37 cellular contexts compared by ENCODE assay signal in the genomic region with DNA sequence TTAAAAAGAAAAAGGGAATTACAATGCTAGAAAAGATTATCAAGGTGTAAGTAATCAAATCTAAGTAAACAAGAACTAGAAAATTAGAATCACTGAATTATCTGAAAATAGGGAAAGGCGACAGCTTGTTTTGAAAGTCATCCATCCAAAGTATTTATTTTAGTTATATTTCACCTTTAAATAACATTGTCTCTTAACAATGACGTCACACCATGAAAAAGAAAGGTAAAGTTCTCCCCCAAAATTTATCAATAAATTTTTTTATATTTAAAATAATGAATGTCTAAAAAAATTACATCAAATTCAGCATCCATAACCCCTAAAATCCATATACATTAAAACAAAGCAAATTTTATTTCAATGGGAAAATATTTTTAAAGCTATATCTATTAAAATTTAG.
"Had no signal": no experiment of that assay in that cellular context is flagged by ENCODE, and none has a peak within 500 bp of the region (broad histone marks: within the 10 kb centered on the region; RNA-seq: fewer than 3 reads in every experiment).

No MANE protein-coding gene starts in this region.

- H3K27ac Mint-ChIP-seq: activated B cell treated with CpG ODN at 0.5 μM for 24 hours; activated CD4-positive, alpha-beta memory T cell treated with anti-CD3 and anti-CD28 coated beads for 36 hours; activated CD4-positive, alpha-beta T cell treated with anti-CD3 and anti-CD28 coated beads, Interleukin-2, amount 10 ng/mL, durations not matched to agents 24 days and 14 days; activated CD8-positive, alpha-beta T cell treated with anti-CD3 and anti-CD28 coated beads for 36 hours; activated naive CD4-positive, alpha-beta T cell treated with anti-CD3 and anti-CD28 coated beads, Interleukin-2, amount 10 ng/mL, durations not matched to agents 7 days and 5 days; activated naive CD4-positive, alpha-beta T cell treated with anti-CD3 and anti-CD28 coated beads, Interleukin-2, amount 50 U/mL, for 24 hours; activated naive CD8-positive, alpha-beta T cell; activated naive CD8-positive, alpha-beta T cell treated with anti-CD3 and anti-CD28 coated beads, Interleukin-2, amount 10 ng/mL, durations not matched to agents 7 days and 5 days; activated naive CD8-positive, alpha-beta T cell treated with anti-CD3 and anti-CD28 coated beads, Interleukin-2, amount 50 U/mL, for 24 hours; activated T-helper 2 cell treated with anti-CD3 and anti-CD28 coated beads, Interferon-gamma antibody, Interleukin-2, Interleukin-4, amounts not matched to agents 10 μg/mL and 5 μg/mL and 100 μg/mL, durations not matched to agents 14 hours and 24 hours and 36 hours; brain; T-helper 1 cell treated with Interleukin-12 subunit alpha and Interleukin-12 subunit beta and Interleukin-4 antibody, amounts not matched to agents 30 μg/mL and 1 μg/mL, for 36 hours; T-helper 2 cell treated with Interferon-gamma antibody and Interleukin-4, amounts not matched to agents 5 μg/mL and 100 μg/mL, for 36 hours had no signal

- H3K36me3 Mint-ChIP-seq: activated CD4-positive, alpha-beta memory T cell treated with anti-CD3 and anti-CD28 coated beads for 36 hours; activated naive CD4-positive, alpha-beta T cell treated with anti-CD3 and anti-CD28 coated beads, Interleukin-2, amount 10 ng/mL, durations not matched to agents 7 days and 5 days; activated naive CD4-positive, alpha-beta T cell treated with anti-CD3 and anti-CD28 coated beads, Interleukin-2, amount 50 U/mL, for 24 hours; activated naive CD8-positive, alpha-beta T cell; activated naive CD8-positive, alpha-beta T cell treated with anti-CD3 and anti-CD28 coated beads, Interleukin-2, amount 10 ng/mL, durations not matched to agents 7 days and 5 days; brain had no signal

- DNase-seq: activated B cell treated with CpG ODN at 0.5 μM for 24 hours; activated CD4-positive, alpha-beta memory T cell treated with anti-CD3 and anti-CD28 coated beads for 36 hours; activated CD4-positive, alpha-beta T cell treated with anti-CD3 and anti-CD28 coated beads for 4 hours; activated CD4-positive, alpha-beta T cell treated with anti-CD3 and anti-CD28 coated beads, Interleukin-2, amount 10 ng/mL, durations not matched to agents 24 days and 14 days; activated CD4-positive, alpha-beta T cell treated with anti-CD3 and anti-CD28 coated beads, Interleukin-2, amount 50 U/mL, for 1 hour; activated CD4-positive, alpha-beta T cell treated with anti-CD3 and anti-CD28 coated beads, Interleukin-2, amount 50 U/mL, for 4 hours; activated CD4-positive, CD25-positive, alpha-beta regulatory T cell treated with anti-CD3 and anti-CD28 coated beads, Interleukin-2, amount 50 U/mL, for 72 hours; activated CD8-positive, alpha-beta memory T cell treated with anti-CD3 and anti-CD28 coated beads, Interleukin-2, amount 50 U/mL, for 4 hours; activated CD8-positive, alpha-beta T cell treated with anti-CD3 and anti-CD28 coated beads for 36 hours; activated effector memory CD4-positive, alpha-beta T cell treated with Interleukin-2 at 50 U/mL for 16 hours; activated gamma-delta T cell; activated naive CD4-positive, alpha-beta T cell treated with anti-CD3 and anti-CD28 coated beads, Interleukin-2, amount 10 ng/mL, durations not matched to agents 7 days and 5 days; activated naive CD4-positive, alpha-beta T cell treated with Interleukin-2 at 50 U/mL for 16 hours; activated naive CD8-positive, alpha-beta T cell treated with anti-CD3 and anti-CD28 coated beads, Interleukin-2, amount 10 ng/mL, durations not matched to agents 7 days and 5 days; activated naive CD8-positive, alpha-beta T cell treated with anti-CD3 and anti-CD28 coated beads, Interleukin-2, amount 50 U/mL, for 24 hours; activated T-cell treated with anti-CD3 and anti-CD28 coated beads for 4 hours; activated T-cell treated with anti-CD3 and anti-CD28 coated beads, Interleukin-2, amount 50 U/mL, for 1 hour; activated T-cell treated with anti-CD3 and anti-CD28 coated beads, Interleukin-2, amount 50 U/mL, for 4 hours; amygdala; anterior cingulate cortex; caudate nucleus; cerebellar nuclear complex; T-helper 1 cell; T-helper 2 cell; T-helper 9 cell had no signal

- H3K36me3 ChIP-seq: ascending aorta, cardiac muscle cell had no signal

- H3K27me3 Mint-ChIP-seq: activated B cell treated with CpG ODN at 0.5 μM for 24 hours; activated CD4-positive, alpha-beta memory T cell treated with anti-CD3 and anti-CD28 coated beads for 36 hours; activated CD4-positive, alpha-beta T cell treated with anti-CD3 and anti-CD28 coated beads, Interleukin-2, amount 10 ng/mL, durations not matched to agents 24 days and 14 days; activated CD8-positive, alpha-beta T cell treated with anti-CD3 and anti-CD28 coated beads for 36 hours; activated naive CD4-positive, alpha-beta T cell treated with anti-CD3 and anti-CD28 coated beads, Interleukin-2, amount 10 ng/mL, durations not matched to agents 7 days and 5 days; activated naive CD4-positive, alpha-beta T cell treated with anti-CD3 and anti-CD28 coated beads, Interleukin-2, amount 50 U/mL, for 24 hours; activated naive CD8-positive, alpha-beta T cell; activated naive CD8-positive, alpha-beta T cell treated with anti-CD3 and anti-CD28 coated beads, Interleukin-2, amount 10 ng/mL, durations not matched to agents 7 days and 5 days; activated naive CD8-positive, alpha-beta T cell treated with anti-CD3 and anti-CD28 coated beads, Interleukin-2, amount 50 U/mL, for 24 hours; brain; central memory CD8-positive, alpha-beta T cell had no signal

- H3K4me3 Mint-ChIP-seq: activated B cell treated with CpG ODN at 0.5 μM for 24 hours; activated CD4-positive, alpha-beta memory T cell treated with anti-CD3 and anti-CD28 coated beads for 36 hours; activated CD4-positive, alpha-beta T cell treated with anti-CD3 and anti-CD28 coated beads, Interleukin-2, amount 10 ng/mL, durations not matched to agents 24 days and 14 days; activated CD8-positive, alpha-beta T cell treated with anti-CD3 and anti-CD28 coated beads for 36 hours; activated naive CD4-positive, alpha-beta T cell treated with anti-CD3 and anti-CD28 coated beads, Interleukin-2, amount 10 ng/mL, durations not matched to agents 7 days and 5 days; activated naive CD4-positive, alpha-beta T cell treated with anti-CD3 and anti-CD28 coated beads, Interleukin-2, amount 50 U/mL, for 24 hours; activated naive CD8-positive, alpha-beta T cell; activated naive CD8-positive, alpha-beta T cell treated with anti-CD3 and anti-CD28 coated beads, Interleukin-2, amount 10 ng/mL, durations not matched to agents 7 days and 5 days; activated naive CD8-positive, alpha-beta T cell treated with anti-CD3 and anti-CD28 coated beads, Interleukin-2, amount 50 U/mL, for 24 hours; activated T-cell treated with anti-CD3 and anti-CD28 coated beads, Interleukin-2, amount 50 U/mL, for 4 hours; brain; central memory CD8-positive, alpha-beta T cell; T-helper 1 cell treated with Interleukin-12 subunit alpha and Interleukin-12 subunit beta and Interleukin-4 antibody, amounts not matched to agents 30 μg/mL and 1 μg/mL, for 36 hours; T-helper 2 cell treated with Interferon-gamma antibody and Interleukin-4, amounts not matched to agents 5 μg/mL and 100 μg/mL, for 36 hours had no signal

- H3K27me3 ChIP-seq: ascending aorta, cardiac muscle cell had no signal

- H3K27ac ChIP-seq: ascending aorta, cardiac muscle cell, VCaP had no signal

- FAIRE-seq: bronchial epithelial cell, TTC549 had no signal

- H3K9me3 ChIP-seq: ascending aorta had no signal

- H3K4me1 Mint-ChIP-seq: activated B cell treated with CpG ODN at 0.5 μM for 24 hours; activated CD4-positive, alpha-beta T cell treated with anti-CD3 and anti-CD28 coated beads, Interleukin-2, amount 10 ng/mL, durations not matched to agents 24 days and 14 days; activated naive CD4-positive, alpha-beta T cell treated with anti-CD3 and anti-CD28 coated beads, Interleukin-2, amount 10 ng/mL, durations not matched to agents 7 days and 5 days; activated naive CD4-positive, alpha-beta T cell treated with anti-CD3 and anti-CD28 coated beads, Interleukin-2, amount 50 U/mL, for 24 hours; activated naive CD8-positive, alpha-beta T cell treated with anti-CD3 and anti-CD28 coated beads, Interleukin-2, amount 10 ng/mL, durations not matched to agents 7 days and 5 days; activated naive CD8-positive, alpha-beta T cell treated with anti-CD3 and anti-CD28 coated beads, Interleukin-2, amount 50 U/mL, for 24 hours; brain; central memory CD8-positive, alpha-beta T cell had no signal

- ATAC-seq: activated CD8-positive, alpha-beta T cell treated with anti-CD3 and anti-CD28 coated beads for 36 hours; activated naive CD8-positive, alpha-beta T cell treated with anti-CD3 and anti-CD28 coated beads, Interleukin-2, amount 50 U/mL, for 24 hours; activated T-cell treated with anti-CD3 and anti-CD28 coated beads, Interleukin-2, amount 50 U/mL, for 4 hours had no signal

- H3K4me3 ChIP-seq: ascending aorta, cardiac muscle cell had no signal

- H3K4me1 ChIP-seq: ascending aorta had no signal
